In the genomic region with DNA sequence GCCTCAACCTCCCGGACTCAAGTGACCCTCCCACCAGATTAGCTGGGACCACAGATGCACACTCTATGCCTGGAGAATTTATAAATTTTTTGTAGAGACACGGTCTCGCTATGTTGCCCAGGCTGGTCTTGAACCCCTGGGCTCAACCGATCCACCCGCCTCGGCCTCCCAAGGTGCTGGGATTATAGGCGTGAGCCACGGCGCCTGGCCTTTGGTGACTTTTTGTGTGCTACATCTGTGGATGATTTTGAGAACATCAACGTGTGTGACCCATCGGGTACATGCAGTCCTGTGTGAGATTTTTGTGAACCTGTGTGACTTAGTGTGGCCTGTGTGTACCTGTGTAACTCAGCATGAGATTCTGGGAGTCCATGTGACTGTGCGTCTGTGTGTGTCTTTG, we compare ENCODE assay signal across 30 cellular contexts. TPM values are rescaled to one million over a fixed set of nuclear protein-coding genes. Genes with fewer than 3 reads are reported as not detected.
"Had no signal": no experiment of that assay in that cellular context is flagged by ENCODE, and none has a peak within 500 bp of the region (broad histone marks: within the 10 kb centered on the region; RNA-seq: fewer than 3 reads in every experiment).

No MANE protein-coding gene starts in this region.

- H3K36me3 Mint-ChIP-seq: activated naive CD8-positive, alpha-beta T cell; WTC11 had no signal

- H3K27me3 ChIP-seq: SJSA1 had no signal

- H3K27ac ChIP-seq: KMS-11, SJSA1 had no signal

- DNase-seq: activated CD4-positive, alpha-beta T cell treated with anti-CD3 and anti-CD28 coated beads for 48 hours; activated CD4-positive, alpha-beta T cell treated with anti-CD3 and anti-CD28 coated beads, Interleukin-2, amount 50 U/mL, for 4 hours; activated CD4-positive, CD25-positive, alpha-beta regulatory T cell treated with anti-CD3 and anti-CD28 coated beads, Interleukin-2, amount 50 U/mL, for 72 hours; activated CD8-positive, alpha-beta memory T cell treated with anti-CD3 and anti-CD28 coated beads, Interleukin-2, amount 50 U/mL, for 48 hours; activated CD8-positive, alpha-beta T cell treated with anti-CD3 and anti-CD28 coated beads, Interleukin-2, amount 10 ng/mL, durations not matched to agents 7 days and 5 days; activated effector memory CD4-positive, alpha-beta T cell treated with Interleukin-2 at 50 U/mL for 16 hours; activated naive CD4-positive, alpha-beta T cell treated with Interleukin-2 at 50 U/mL for 16 hours; activated T-cell treated with anti-CD3 and anti-CD28 coated beads, Interleukin-2, amount 50 U/mL, for 1 hour; NCI-H1092; NCI-H1417 treated with DMSO at 0.1 percent for 48 hours; NCI-H1694; NCI-H2029; NCI-H2107; NCI-H345; NCI-H510A; NCI-H526 treated with DMSO at 0.1 percent for 48 hours; NCI-H82; NK-92 treated with Interleukin-12 subunit alpha and Interleukin-12 subunit beta, amount 100 ng/mL, for 24 hours; SHP77; SW 1271; T-helper 9 cell had no signal

- H3K4me3 ChIP-seq: SJSA1 had no signal

- H3K9me3 Mint-ChIP-seq: activated T-helper 1 cell treated with anti-CD3 and anti-CD28 coated beads, Interleukin-12 subunit alpha, Interleukin-12 subunit beta, Interleukin-2, Interleukin-4 antibody, amounts not matched to agents 30 ng/mL and 10 ng/mL and 1 ng/mL, durations not matched to agents 14 hours and 24 hours and 36 hours; T-helper 1 cell treated with Interleukin-12 subunit alpha and Interleukin-12 subunit beta and Interleukin-4 antibody, amounts not matched to agents 30 μg/mL and 1 μg/mL, for 36 hours; WTC11 had no signal

- H3K4me3 Mint-ChIP-seq: activated CD8-positive, alpha-beta T cell treated with anti-CD3 and anti-CD28 coated beads, Interleukin-2, amount 10 ng/mL, durations not matched to agents 7 days and 5 days; activated naive CD8-positive, alpha-beta T cell; activated T-helper 1 cell treated with anti-CD3 and anti-CD28 coated beads, Interleukin-12 subunit alpha, Interleukin-12 subunit beta, Interleukin-2, Interleukin-4 antibody, amounts not matched to agents 30 ng/mL and 10 ng/mL and 1 ng/mL, durations not matched to agents 14 hours and 24 hours and 36 hours; T-helper 1 cell treated with Interleukin-12 subunit alpha and Interleukin-12 subunit beta and Interleukin-4 antibody, amounts not matched to agents 30 μg/mL and 1 μg/mL, for 36 hours; WTC11 had no signal

- ATAC-seq: activated CD8-positive, alpha-beta T cell treated with anti-CD3 and anti-CD28 coated beads, Interleukin-2, amount 10 ng/mL, durations not matched to agents 7 days and 5 days; SK-N-SH treated with all-trans-retinoic acid at 6 μM for 48 hours had no signal

- FAIRE-seq: RCC 7860 had no signal

- H3K36me3 ChIP-seq: SJSA1 had no signal

- H3K9ac ChIP-seq: KMS-11 had no signal

- H3K9me3 ChIP-seq: SJSA1 had no signal

- H3K4me2 ChIP-seq: KMS-11 had no signal

- H3K27ac Mint-ChIP-seq: activated CD8-positive, alpha-beta T cell treated with anti-CD3 and anti-CD28 coated beads, Interleukin-2, amount 10 ng/mL, durations not matched to agents 7 days and 5 days; activated naive CD8-positive, alpha-beta T cell; activated T-helper 1 cell treated with anti-CD3 and anti-CD28 coated beads, Interleukin-12 subunit alpha, Interleukin-12 subunit beta, Interleukin-2, Interleukin-4 antibody, amounts not matched to agents 30 ng/mL and 10 ng/mL and 1 ng/mL, durations not matched to agents 14 hours and 24 hours and 36 hours; T-helper 1 cell treated with Interleukin-12 subunit alpha and Interleukin-12 subunit beta and Interleukin-4 antibody, amounts not matched to agents 30 μg/mL and 1 μg/mL, for 36 hours; WTC11 had no signal

RNA-seq across cellular contexts. Expression of a gene that starts 17.4 kb away (rescaled TPM):
- total RNA-seq: MCF 10A, SJSA1 had no signal
